23 cellular contexts compared by ENCODE assay signal in genomic region chr7:139495726-139496125, GRCh38. TPM values are rescaled to one million over a fixed set of nuclear protein-coding genes. Genes with fewer than 3 reads are reported as not detected.
DNase-seq lines count a peak whose midpoint lies in the region; ATAC-seq and TF ChIP-seq lines count a peak whose summit lies in the region.
"Had no signal": no experiment of that assay in that cellular context is flagged by ENCODE, and none has a peak within 500 bp of the region (broad histone marks: within the 10 kb centered on the region; RNA-seq: fewer than 3 reads in every experiment).

No MANE protein-coding gene starts in this region.

- POLR2A ChIA-PET in activated naive CD8-positive, alpha-beta T cell treated with anti-CD3 and anti-CD28 coated beads, Interleukin-2, amount 10 ng/mL, durations not matched to agents 7 days and 5 days (lab: Charles Lee) = no interaction called here

- no peak for DNase-seq in activated naive CD8-positive, alpha-beta T cell treated with anti-CD3 and anti-CD28 coated beads, Interleukin-2, amount 10 ng/mL, durations not matched to agents 7 days and 5 days
- DNase-seq in activated naive CD8-positive, alpha-beta T cell treated with anti-CD3 and anti-CD28 coated beads for 36 hours = no peak
- DNase-seq in WERI-Rb-1 (peak; percentile 18), ascending aorta (ENCODE audit: low spot score in 2 of 2) (no peak), activated gamma-delta T cell (lab: John Stamatoyannopoulos, UW) (no peak)
- DNase-seq: activated effector memory CD4-positive, alpha-beta T cell treated with anti-CD3 and anti-CD28 coated beads, Interleukin-2, amount 50 U/mL, for 16 hours; CD8-positive, alpha-beta memory T cell; dermis blood vessel endothelial cell; GF-D8; heart left ventricle; left lung; midbrain; NCI-H1092; NCI-H524; stimulated activated naive CD4-positive, alpha-beta T cell treated with Interleukin-2 at 50 U/mL for 16 hours had no signal

- H3K27me3 ChIP-seq in WERI-Rb-1 (ENCODE audit: insufficient read depth, low read depth, severe bottlenecking) (no peaks in the 10 kb centered on the region), ascending aorta (no peaks in the 10 kb centered on the region)
- H3K27me3 ChIP-seq: tibial nerve had no signal

- ATAC-seq in activated naive CD8-positive, alpha-beta T cell treated with anti-CD3 and anti-CD28 coated beads, Interleukin-2, amount 10 ng/mL, durations not matched to agents 7 days and 5 days (ENCODE audit: low read depth) = no peak
- ATAC-seq in GM21825 (IDR thresholded peaks at IDR 0.05; ENCODE audit: unreplicated experiment) (peak; percentile 1), HG02798 (IDR thresholded peaks at IDR 0.05; ENCODE audit: poor library complexity, unreplicated experiment) (no peak), GM21619 (IDR thresholded peaks at IDR 0.05; ENCODE audit: unreplicated experiment) (no peak)
- ATAC-seq: left lung had no signal

- H3K36me3 Mint-ChIP-seq in activated naive CD8-positive, alpha-beta T cell treated with anti-CD3 and anti-CD28 coated beads, Interleukin-2, amount 10 ng/mL, durations not matched to agents 7 days and 5 days = no peaks in the 10 kb centered on the region
- no peaks in the 10 kb centered on the region for H3K36me3 Mint-ChIP-seq in activated naive CD8-positive, alpha-beta T cell treated with anti-CD3 and anti-CD28 coated beads for 36 hours

- H3K27ac ChIP-seq in WERI-Rb-1 (no peak overlapping the region), ascending aorta (no peak overlapping the region)
- H3K27ac ChIP-seq: heart left ventricle, left lung, tibial nerve had no signal

- TF ChIP-seq CTCF in WERI-Rb-1 (IDR thresholded peaks at IDR 0.05; ENCODE audit: low read depth, low read length) (no peak), ascending aorta (IDR thresholded peaks at IDR 0.05) (no peak)

- peaks cover 3 to 4% of the 10 kb centered on the region in 2 donors for H3K4me1 ChIP-seq in ascending aorta

- peak overlapping the region; percentile 63 for H3K27ac Mint-ChIP-seq in activated naive CD8-positive, alpha-beta T cell treated with anti-CD3 and anti-CD28 coated beads, Interleukin-2, amount 10 ng/mL, durations not matched to agents 7 days and 5 days
- H3K27ac Mint-ChIP-seq in activated naive CD8-positive, alpha-beta T cell treated with anti-CD3 and anti-CD28 coated beads for 36 hours = no peak overlapping the region
- H3K27ac Mint-ChIP-seq: CD8-positive, alpha-beta memory T cell had no signal

- H3K27me3 Mint-ChIP-seq in activated naive CD8-positive, alpha-beta T cell treated with anti-CD3 and anti-CD28 coated beads, Interleukin-2, amount 10 ng/mL, durations not matched to agents 7 days and 5 days = peaks cover 9% of the 10 kb centered on the region
- H3K27me3 Mint-ChIP-seq in activated naive CD8-positive, alpha-beta T cell treated with anti-CD3 and anti-CD28 coated beads for 36 hours = peaks cover 15% of the 10 kb centered on the region

- H3K4me3 ChIP-seq in WERI-Rb-1 (ENCODE audit: low read depth, low read length) (no peak overlapping the region), ascending aorta (no peak overlapping the region)
- H3K4me3 ChIP-seq: heart left ventricle, left lung, tibial nerve had no signal

- H3K9me3 Mint-ChIP-seq in activated naive CD8-positive, alpha-beta T cell treated with anti-CD3 and anti-CD28 coated beads, Interleukin-2, amount 10 ng/mL, durations not matched to agents 7 days and 5 days = no peaks in the 10 kb centered on the region
- H3K9me3 Mint-ChIP-seq in activated naive CD8-positive, alpha-beta T cell treated with anti-CD3 and anti-CD28 coated beads for 36 hours = peaks cover 10% of the 10 kb centered on the region
- H3K9me3 Mint-ChIP-seq: natural killer cell treated with Interleukin-12 subunit alpha and Interleukin-12 subunit beta and Interleukin-15 and Interleukin-18, amount 100 ng/mL, for 72 hours had no signal

- peak overlapping the region; percentile 18 for H3K4me3 Mint-ChIP-seq in activated naive CD8-positive, alpha-beta T cell treated with anti-CD3 and anti-CD28 coated beads, Interleukin-2, amount 10 ng/mL, durations not matched to agents 7 days and 5 days
- no peak overlapping the region for H3K4me3 Mint-ChIP-seq in activated naive CD8-positive, alpha-beta T cell treated with anti-CD3 and anti-CD28 coated beads for 36 hours
- H3K4me3 Mint-ChIP-seq: natural killer cell treated with Interleukin-12 subunit alpha and Interleukin-12 subunit beta and Interleukin-15 and Interleukin-18, amount 100 ng/mL, for 72 hours had no signal

- peaks cover 18% of the 10 kb centered on the region for H3K4me1 Mint-ChIP-seq in activated naive CD8-positive, alpha-beta T cell treated with anti-CD3 and anti-CD28 coated beads, Interleukin-2, amount 10 ng/mL, durations not matched to agents 7 days and 5 days
- peaks cover 15% of the 10 kb centered on the region for H3K4me1 Mint-ChIP-seq in activated naive CD8-positive, alpha-beta T cell treated with anti-CD3 and anti-CD28 coated beads for 36 hours

- no peaks in the 10 kb centered on the region for H3K36me3 ChIP-seq in WERI-Rb-1
- H3K36me3 ChIP-seq in ascending aorta = no peaks in the 10 kb centered on the region
- H3K36me3 ChIP-seq: heart left ventricle, left lung, tibial nerve had no signal

- no peaks in the 10 kb centered on the region for H3K9me3 ChIP-seq in WERI-Rb-1 (ENCODE audit: severe bottlenecking)
- peaks cover 0 to 8% of the 10 kb centered on the region in 2 donors for H3K9me3 ChIP-seq in ascending aorta

- intact Hi-C loops in ascending aorta (cut with DNase I) = no loop called here

RNA-seq across cellular contexts. Expression of gene KLRG2, which starts 12.3 kb away (rescaled TPM):
- not detected for total RNA-seq in activated naive CD8-positive, alpha-beta T cell treated with anti-CD3 and anti-CD28 coated beads, Interleukin-2, amount 10 ng/mL, durations not matched to agents 7 days and 5 days
- under 1 TPM; 0.88 to 0.99 TPM for total RNA-seq in activated naive CD8-positive, alpha-beta T cell treated with anti-CD3 and anti-CD28 coated beads for 36 hours
- not detected for total RNA-seq in ascending aorta
- total RNA-seq: cardiac septum; heart left ventricle; LHCN-M2; natural killer cell treated with Interleukin-12 subunit alpha and Interleukin-12 subunit beta and Interleukin-15 and Interleukin-18, amount 100 ng/mL, for 72 hours; posterior vena cava had no signal

RNA-seq across cellular contexts. Expression of gene CLEC2L, which starts 27.8 kb away (rescaled TPM):
- total RNA-seq in activated naive CD8-positive, alpha-beta T cell treated with anti-CD3 and anti-CD28 coated beads, Interleukin-2, amount 10 ng/mL, durations not matched to agents 7 days and 5 days = not detected
- not detected for total RNA-seq in activated naive CD8-positive, alpha-beta T cell treated with anti-CD3 and anti-CD28 coated beads for 36 hours
- total RNA-seq in ascending aorta = not detected
- total RNA-seq: cardiac septum; CD8-positive, alpha-beta memory T cell; dermis blood vessel endothelial cell; LHCN-M2; natural killer cell treated with Interleukin-12 subunit alpha and Interleukin-12 subunit beta and Interleukin-15 and Interleukin-18, amount 100 ng/mL, for 72 hours had no signal
